ENCODE assay signal across 19 cellular contexts in the genomic region with DNA sequence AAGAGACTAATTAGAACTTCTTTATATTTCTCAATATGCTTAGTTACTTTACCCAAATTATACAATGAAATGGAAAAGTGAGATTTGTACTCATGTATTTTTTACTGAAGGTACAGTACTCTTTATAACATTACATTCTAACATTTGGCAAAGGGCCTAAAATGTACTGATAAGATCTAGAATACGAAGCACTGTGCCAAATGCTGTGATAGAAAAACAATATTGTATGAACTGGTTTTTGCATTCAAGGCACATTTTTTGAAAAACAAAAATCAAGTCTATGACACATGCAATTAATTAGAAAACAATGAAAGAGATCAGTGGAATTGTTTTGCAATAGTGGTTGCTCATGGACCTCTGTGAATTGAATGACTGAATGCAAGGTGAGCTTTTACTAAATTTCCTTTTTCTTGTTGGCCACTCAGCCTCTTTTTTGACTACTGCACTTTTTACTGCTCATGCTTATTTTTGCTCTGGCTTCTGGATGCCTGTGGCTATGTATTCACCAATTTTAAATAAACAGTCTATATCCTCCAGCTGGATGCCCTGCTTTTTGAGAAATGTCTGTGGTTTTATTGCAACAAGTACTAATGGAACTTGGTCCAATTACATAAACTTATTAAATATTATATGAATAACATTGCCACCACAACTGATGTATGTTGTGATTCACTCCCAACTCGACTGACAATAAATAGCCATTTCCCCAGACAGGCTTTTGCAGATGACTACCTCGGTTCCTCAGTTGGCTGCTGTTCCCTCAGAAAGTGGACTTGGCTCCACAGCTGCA. TPM values are rescaled to one million over a fixed set of nuclear protein-coding genes. Genes with fewer than 3 reads are reported as not detected.
A peak's percentile ranks its signal among the peaks of the same experiment; 100 is the strongest.
DNase-seq lines count a peak whose midpoint lies in the region; ATAC-seq and TF ChIP-seq lines count a peak whose summit lies in the region.
"Had no signal": no experiment of that assay in that cellular context is flagged by ENCODE, and none has a peak within 500 bp of the region (broad histone marks: within the 10 kb centered on the region; RNA-seq: fewer than 3 reads in every experiment).

No MANE protein-coding gene starts in this region.

- no peak for TF ChIP-seq CTCF in astrocyte of the spinal cord (IDR thresholded peaks at IDR 0.05; ENCODE audit: low read depth, low read length)

- in situ Hi-C loops in astrocyte of the spinal cord (cut with HindIII; ENCODE audit: low sequenced_read_pairs) (no loop called here), G401 (cut with HindIII; ENCODE audit: low sequenced_read_pairs) (no loop called here)

- DNase-seq in EL (peak; percentile 9), M059J (ENCODE audit: low read depth) (peak; percentile 2), astrocyte of the spinal cord (ENCODE audit: low read depth, low spot score) (peak; percentile 34), glomerular endothelial cell (ENCODE audit: extremely low read depth, low read depth, low spot score) (peak; percentile 56), AG20443 (ENCODE audit: low spot score) (no peak), G401 (ENCODE audit: low spot score) (no peak)
- no peak for DNase-seq in stimulated activated naive CD8-positive, alpha-beta T cell treated with anti-CD3 and anti-CD28 coated beads, Interleukin-15, Interleukin-2, amounts not matched to agents 100 U/mL and 50 U/mL, for 24 hours
- DNase-seq: activated CD4-positive, alpha-beta T cell treated with anti-CD3 and anti-CD28 coated beads, Interleukin-2, amount 50 U/mL, for 4 hours; activated CD8-positive, alpha-beta memory T cell treated with anti-CD3 and anti-CD28 coated beads, Interleukin-2, amount 50 U/mL, for 48 hours; Calu3; hypothalamus; kidney; NCI-H69; occipital lobe; stimulated activated CD4-positive, alpha-beta T cell treated with anti-CD3 and anti-CD28 coated beads, Interleukin-12 subunit alpha, Interleukin-12 subunit beta, amount 100 ng/mL, for 4 hours had no signal

- no peak for ATAC-seq in stimulated activated naive CD8-positive, alpha-beta T cell treated with anti-CD3 and anti-CD28 coated beads, Interleukin-15, Interleukin-2, amounts not matched to agents 100 U/mL and 50 U/mL, for 24 hours
- ATAC-seq in GM21737 (IDR thresholded peaks at IDR 0.05; ENCODE audit: unreplicated experiment): no peak
- ATAC-seq: GM12878 had no signal

- no peak overlapping the region for H3K4me3 ChIP-seq in astrocyte of the spinal cord (ENCODE audit: low read depth, low read length)
- H3K4me3 ChIP-seq: BLaER1, GM12878, right atrium auricular region had no signal

RNA-seq across cellular contexts. Expression of gene OBI1, which starts 41.4 kb away (rescaled TPM):
- 14.7 and 20.6 TPM in 2 replicates for total RNA-seq in M059J (2014; rRNA removed; shearing (Covaris generic))
- 8.9 and 11.8 TPM in 2 replicates for total RNA-seq in glomerular endothelial cell
- total RNA-seq in G401 (2014; rRNA removed; shearing (Covaris generic)): 9.2 and 10.7 TPM in 2 replicates

Comparison
In these comparisons a context has a peak if more than half of its experiments do, and no peak if none do; other contexts are left out.
1. DNase-seq: peak in EL (single experiment), M059J (single experiment), astrocyte of the spinal cord (single experiment) and glomerular endothelial cell (single experiment); none in AG20443 (single experiment), stimulated activated naive CD8-positive, alpha-beta T cell treated with anti-CD3 and anti-CD28 coated beads, Interleukin-15, Interleukin-2, amounts not matched to agents 100 U/mL and 50 U/mL, for 24 hours (single experiment) and G401 (single experiment).